ENCODE assay signal across 1 cellular context in the genomic region with DNA sequence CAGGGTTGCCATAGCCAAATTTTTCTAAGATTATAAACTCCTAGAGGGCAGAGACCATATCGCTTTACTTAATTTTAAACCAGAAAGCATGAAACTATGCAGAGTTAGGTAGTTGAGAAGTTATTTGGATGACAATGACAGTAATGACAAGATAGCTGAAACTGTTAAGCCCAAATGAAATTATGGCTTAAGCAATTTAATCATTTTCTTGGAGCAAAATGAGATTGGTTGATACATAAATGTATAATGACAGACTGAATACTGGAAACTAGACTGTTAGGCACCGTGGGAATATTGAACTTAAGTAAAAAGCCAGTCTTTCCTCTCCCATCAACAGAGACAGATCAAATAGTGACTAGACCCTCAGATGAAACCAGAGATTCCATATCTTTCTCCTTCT.
TF ChIP-seq lines count a peak whose summit lies in the region.

No MANE protein-coding gene starts in this region.

TF ChIP-seq in SK-N-SH treated with all-trans-retinoic acid at 6 μM for 48 hours, 23 proteins besides CTCF, POLR2A, EP300 and RAD21 (continued from another document):
- TF ChIP-seq, protein P1, sequence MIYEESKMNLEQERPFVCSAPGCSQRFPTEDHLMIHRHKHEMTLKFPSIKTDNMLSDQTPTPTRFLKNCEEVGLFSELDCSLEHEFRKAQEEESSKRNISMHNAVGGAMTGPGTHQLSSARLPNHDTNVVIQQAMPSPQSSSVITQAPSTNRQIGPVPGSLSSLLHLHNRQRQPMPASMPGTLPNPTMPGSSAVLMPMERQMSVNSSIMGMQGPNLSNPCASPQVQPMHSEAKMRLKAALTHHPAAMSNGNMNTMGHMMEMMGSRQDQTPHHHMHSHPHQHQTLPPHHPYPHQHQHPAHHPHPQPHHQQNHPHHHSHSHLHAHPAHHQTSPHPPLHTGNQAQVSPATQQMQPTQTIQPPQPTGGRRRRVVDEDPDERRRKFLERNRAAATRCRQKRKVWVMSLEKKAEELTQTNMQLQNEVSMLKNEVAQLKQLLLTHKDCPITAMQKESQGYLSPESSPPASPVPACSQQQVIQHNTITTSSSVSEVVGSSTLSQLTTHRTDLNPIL (CRISPR knock-in tag; IDR thresholded peaks at IDR 0.05; ENCODE audit: low read depth) = 0 out of 2 replicates have a peak, but pooled peaks have one; percentile 18
- TF ChIP-seq, protein P2, sequence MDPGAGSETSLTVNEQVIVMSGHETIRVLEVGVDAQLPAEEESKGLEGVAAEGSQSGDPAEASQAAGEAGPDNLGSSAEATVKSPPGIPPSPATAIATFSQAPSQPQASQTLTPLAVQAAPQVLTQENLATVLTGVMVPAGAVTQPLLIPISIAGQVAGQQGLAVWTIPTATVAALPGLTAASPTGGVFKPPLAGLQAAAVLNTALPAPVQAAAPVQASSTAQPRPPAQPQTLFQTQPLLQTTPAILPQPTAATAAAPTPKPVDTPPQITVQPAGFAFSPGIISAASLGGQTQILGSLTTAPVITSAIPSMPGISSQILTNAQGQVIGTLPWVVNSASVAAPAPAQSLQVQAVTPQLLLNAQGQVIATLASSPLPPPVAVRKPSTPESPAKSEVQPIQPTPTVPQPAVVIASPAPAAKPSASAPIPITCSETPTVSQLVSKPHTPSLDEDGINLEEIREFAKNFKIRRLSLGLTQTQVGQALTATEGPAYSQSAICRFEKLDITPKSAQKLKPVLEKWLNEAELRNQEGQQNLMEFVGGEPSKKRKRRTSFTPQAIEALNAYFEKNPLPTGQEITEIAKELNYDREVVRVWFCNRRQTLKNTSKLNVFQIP (CRISPR knock-in tag; IDR thresholded peaks at IDR 0.05; ENCODE audit: borderline replicate concordance, low read depth) = no peak
